ENCODE assay signal across 20 cellular contexts in the genomic region with DNA sequence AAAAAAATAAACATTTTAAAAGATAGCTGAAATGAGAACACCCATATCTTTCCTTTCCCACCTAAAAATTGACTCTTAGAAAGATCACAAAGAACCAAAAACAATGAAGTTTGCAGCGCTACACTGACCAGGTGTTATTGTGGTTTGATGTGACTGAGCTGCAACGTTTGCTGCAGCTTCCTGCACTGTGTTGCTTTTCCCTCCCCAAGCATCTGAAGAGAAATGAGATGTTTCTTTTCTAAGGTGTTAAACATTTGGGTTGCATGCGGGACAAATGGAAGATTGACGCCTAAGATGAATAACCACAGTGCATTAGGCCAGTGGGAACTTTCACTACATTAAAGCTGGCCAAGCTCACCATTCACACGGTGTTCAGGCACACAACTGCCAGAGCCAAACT. TPM values are rescaled to one million over a fixed set of nuclear protein-coding genes. Genes with fewer than 3 reads are reported as not detected.
A peak's percentile ranks its signal among the peaks of the same experiment; 100 is the strongest.
DNase-seq lines count a peak whose midpoint lies in the region; ATAC-seq and TF ChIP-seq lines count a peak whose summit lies in the region.
"Had no signal": no experiment of that assay in that cellular context is flagged by ENCODE, and none has a peak within 500 bp of the region (broad histone marks: within the 10 kb centered on the region; RNA-seq: fewer than 3 reads in every experiment).

No MANE protein-coding gene starts in this region.

- H3K36me3 Mint-ChIP-seq in activated T-cell treated with anti-CD3 and anti-CD28 coated beads, Interleukin-2, amount 50 U/mL, for 72 hours (ENCODE audit: insufficient read depth in 2 of 2): peaks cover 6 to 24% of the 10 kb centered on the region in 2 donors
- peaks cover 66% of the 10 kb centered on the region for H3K36me3 Mint-ChIP-seq in activated CD8-positive, alpha-beta T cell treated with anti-CD3 and anti-CD28 coated beads for 36 hours (ENCODE audit: low read depth)
- peaks cover 50 to 88% (median 75%) of the 10 kb centered on the region in 3 donors for H3K36me3 Mint-ChIP-seq in naive thymus-derived CD8-positive, alpha-beta T cell
- H3K36me3 Mint-ChIP-seq: CD14-positive monocyte had no signal

- H3K9me3 Mint-ChIP-seq in activated T-cell treated with anti-CD3 and anti-CD28 coated beads, Interleukin-2, amount 50 U/mL, for 72 hours: no peaks in the 10 kb centered on the region
- H3K9me3 Mint-ChIP-seq in activated CD8-positive, alpha-beta T cell treated with anti-CD3 and anti-CD28 coated beads for 36 hours: no peaks in the 10 kb centered on the region
- H3K9me3 Mint-ChIP-seq in naive thymus-derived CD8-positive, alpha-beta T cell: no peaks in the 10 kb centered on the region

- H3K4me1 Mint-ChIP-seq in activated T-cell treated with anti-CD3 and anti-CD28 coated beads, Interleukin-2, amount 50 U/mL, for 72 hours (ENCODE audit: low read depth): peaks cover 93% of the 10 kb centered on the region
- H3K4me1 Mint-ChIP-seq in activated CD8-positive, alpha-beta T cell treated with anti-CD3 and anti-CD28 coated beads for 36 hours (ENCODE audit: low read depth): peaks cover 63% of the 10 kb centered on the region
- peaks cover 29 to 64% (median 52%) of the 10 kb centered on the region in 4 donors for H3K4me1 Mint-ChIP-seq in naive thymus-derived CD8-positive, alpha-beta T cell
- H3K4me1 Mint-ChIP-seq: CD14-positive monocyte had no signal

- intact Hi-C loops in activated CD8-positive, alpha-beta T cell treated with anti-CD3 and anti-CD28 coated beads for 36 hours (cut with micrococcal nuclease): no loop called here

- TF ChIP-seq CTCF in activated CD8-positive, alpha-beta T cell treated with anti-CD3 and anti-CD28 coated beads for 36 hours (IDR thresholded peaks at IDR 0.05): no peak
- no peak for TF ChIP-seq CTCF in GM13977 (IDR thresholded peaks at IDR 0.05; ENCODE audit: extremely low read depth, insufficient read depth, missing control alignments)

- no peak for DNase-seq in activated T-cell treated with anti-CD3 and anti-CD28 coated beads, Interleukin-2, amount 50 U/mL, for 72 hours
- no peak for DNase-seq in activated T-cell treated with anti-CD3 and anti-CD28 coated beads, Interleukin-2, amount 50 U/mL, for 1 hour
- peak; percentile 77 for DNase-seq in Jurkat, Clone E6-1 (ENCODE audit: low read depth, low spot score)
- DNase-seq in activated CD8-positive, alpha-beta T cell treated with anti-CD3 and anti-CD28 coated beads for 36 hours: peak; percentile 34
- DNase-seq in naive thymus-derived CD8-positive, alpha-beta T cell: peak in 4 of 10 donors; percentile 28 to 57 (median 47)
- DNase-seq in SHP77 (lab: John Stamatoyannopoulos, UW) (no peak), GM13977 (ENCODE audit: low spot score) (no peak)
- DNase-seq: brain microvascular endothelial cell, cortex of kidney, DMS53, foreskin fibroblast, GM23248, hippocampal formation, Karpas-422, NCI-H1417, NCI-H524 had no signal

- H3K27me3 Mint-ChIP-seq in activated T-cell treated with anti-CD3 and anti-CD28 coated beads, Interleukin-2, amount 50 U/mL, for 72 hours (ENCODE audit: low read depth): no peaks in the 10 kb centered on the region
- no peaks in the 10 kb centered on the region for H3K27me3 Mint-ChIP-seq in activated CD8-positive, alpha-beta T cell treated with anti-CD3 and anti-CD28 coated beads for 36 hours
- no peaks in the 10 kb centered on the region for H3K27me3 Mint-ChIP-seq in naive thymus-derived CD8-positive, alpha-beta T cell

- in situ Hi-C loops in GM13977 (cut with MboI; ENCODE audit: low pct_unique_long_range_greater_than_20kb, low sequenced_read_pairs, unreplicated experiment): no loop called here

- H3K4me3 Mint-ChIP-seq in activated T-cell treated with anti-CD3 and anti-CD28 coated beads, Interleukin-2, amount 50 U/mL, for 72 hours: peak overlapping the region; percentile 65 to 83
- peak overlapping the region; percentile 87 for H3K4me3 Mint-ChIP-seq in activated CD8-positive, alpha-beta T cell treated with anti-CD3 and anti-CD28 coated beads for 36 hours
- H3K4me3 Mint-ChIP-seq in naive thymus-derived CD8-positive, alpha-beta T cell: peak overlapping the region; percentile 84 to 100 (median 94)
- H3K4me3 Mint-ChIP-seq: CD14-positive monocyte had no signal

- peak; percentile 44 to 47 for ATAC-seq in activated T-cell treated with anti-CD3 and anti-CD28 coated beads, Interleukin-2, amount 50 U/mL, for 72 hours (replicated peaks in 1 of 2)
- peak; percentile 25 for ATAC-seq in activated CD8-positive, alpha-beta T cell treated with anti-CD3 and anti-CD28 coated beads for 36 hours
- peak; percentile 50 to 68 for ATAC-seq in naive thymus-derived CD8-positive, alpha-beta T cell
- ATAC-seq in GM21717 (IDR thresholded peaks at IDR 0.05; ENCODE audit: unreplicated experiment): no peak
- ATAC-seq: Right ventricle myocardium inferior had no signal

- peak overlapping the region; percentile 78 for H3K27ac Mint-ChIP-seq in activated T-cell treated with anti-CD3 and anti-CD28 coated beads, Interleukin-2, amount 50 U/mL, for 72 hours
- H3K27ac Mint-ChIP-seq in activated CD8-positive, alpha-beta T cell treated with anti-CD3 and anti-CD28 coated beads for 36 hours: peak overlapping the region; percentile 77
- peak overlapping the region in 9 of 10 donors; percentile 73 to 96 (median 90) for H3K27ac Mint-ChIP-seq in naive thymus-derived CD8-positive, alpha-beta T cell
- H3K27ac Mint-ChIP-seq: CD14-positive monocyte had no signal

- CTCF ChIA-PET in activated CD8-positive, alpha-beta T cell treated with anti-CD3 and anti-CD28 coated beads for 36 hours (lab: Charles Lee): interaction anchor here (0.8 to 5.0 kb wide), 13 partner anchors 9 to 141 kb away, joined by 3 to 28 read pairs (median 4); no protein-coding TSS in a partner anchor

- POLR2A ChIA-PET in activated CD8-positive, alpha-beta T cell treated with anti-CD3 and anti-CD28 coated beads for 36 hours (lab: Charles Lee): interaction anchor here (0.8 to 3.7 kb wide), 8 partner anchors 7 to 466 kb away, joined by 3 to 25 read pairs (median 4); a partner anchor contains a TSS
- POLR2A ChIA-PET in naive thymus-derived CD8-positive, alpha-beta T cell (lab: Charles Lee): interaction anchor here (0.6 to 10.8 kb wide), 17 partner anchors 10 to 131 kb away, joined by 3 to 180 read pairs (median 5); a partner anchor contains a TSS

- peak overlapping the region; percentile 92 for H3K4me3 ChIP-seq in Jurkat, Clone E6-1 (ENCODE audit: low read length)
- H3K4me3 ChIP-seq: GM23248, thoracic aorta had no signal

RNA-seq across cellular contexts. Expression of a gene that starts 8.9 kb away (rescaled TPM):
- 100 to 1,000 TPM; 130 to 175 TPM for total RNA-seq in activated T-cell treated with anti-CD3 and anti-CD28 coated beads, Interleukin-2, amount 50 U/mL, for 72 hours
- polyA plus RNA-seq in Jurkat, Clone E6-1 (2012; ENCODE audit: insufficient read depth, insufficient read length): 288 TPM
- total RNA-seq in activated CD8-positive, alpha-beta T cell treated with anti-CD3 and anti-CD28 coated beads for 36 hours: 100 to 1,000 TPM; 178 to 182 TPM
- 100 to 1,000 TPM; 828 to 859 TPM for total RNA-seq in naive thymus-derived CD8-positive, alpha-beta T cell
- polyA plus RNA-seq in naive thymus-derived CD8-positive, alpha-beta T cell: 100 to 1,000 TPM; 400 to 836 (median 554) TPM
- total RNA-seq: GM23248 had no signal

Comparison
In these comparisons a context has a peak if more than half of its experiments do, and no peak if none do; other contexts are left out.
1. DNase-seq: peak in Jurkat, Clone E6-1 (single experiment) and activated CD8-positive, alpha-beta T cell treated with anti-CD3 and anti-CD28 coated beads for 36 hours (single experiment); none in activated T-cell treated with anti-CD3 and anti-CD28 coated beads, Interleukin-2, amount 50 U/mL, for 72 hours (0 of 2), activated T-cell treated with anti-CD3 and anti-CD28 coated beads, Interleukin-2, amount 50 U/mL, for 1 hour (single experiment), SHP77 (0 of 2) and GM13977 (single experiment).
2. RNA of a gene that starts 8.9 kb away (total RNA-seq): 828 to 859 TPM in naive thymus-derived CD8-positive, alpha-beta T cell; 178 to 182 TPM in activated CD8-positive, alpha-beta T cell treated with anti-CD3 and anti-CD28 coated beads for 36 hours and 130 to 175 TPM in activated T-cell treated with anti-CD3 and anti-CD28 coated beads, Interleukin-2, amount 50 U/mL, for 72 hours; every median in the first group is over 4 times any median in the second.
3. Peak in every context shown above with its lines, with median percentiles within 50 percentile points of each other: H3K27ac Mint-ChIP-seq and H3K4me3 Mint-ChIP-seq.